Comparison of ENCODE assay signal across 26 cellular contexts in the genomic region with DNA sequence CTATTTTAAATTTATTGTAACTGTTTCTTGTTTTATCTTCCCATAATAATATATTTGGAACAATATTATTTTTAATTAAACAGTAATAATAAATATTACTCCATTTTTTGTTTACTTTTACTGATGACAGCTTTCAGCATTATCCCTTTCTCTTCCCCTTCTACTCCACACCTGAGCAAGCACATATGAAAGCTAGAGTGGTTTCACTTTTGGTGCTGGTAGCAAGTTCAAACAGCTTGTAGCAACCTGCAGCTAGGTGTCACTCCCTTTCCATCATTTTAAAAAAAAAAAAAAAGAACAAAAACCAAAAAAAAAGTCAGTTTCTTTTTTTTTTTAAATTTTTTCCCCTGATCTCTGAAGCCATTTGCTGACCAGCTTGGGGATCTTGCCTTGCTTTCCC.
A peak's percentile ranks its signal among the peaks of the same experiment; 100 is the strongest.
DNase-seq lines count a peak whose midpoint lies in the region; ATAC-seq and TF ChIP-seq lines count a peak whose summit lies in the region.
"Had no signal": no experiment of that assay in that cellular context is flagged by ENCODE, and none has a peak within 500 bp of the region (broad histone marks: within the 10 kb centered on the region; RNA-seq: fewer than 3 reads in every experiment).

No MANE protein-coding gene starts in this region.

- no peak for TF ChIP-seq CTCF in GM13977 (IDR thresholded peaks at IDR 0.05; ENCODE audit: extremely low read depth, insufficient read depth, missing control alignments)

- DNase-seq in ELR (ENCODE audit: low read depth) (peak; percentile 4), RPMI8226 (peak; percentile 33), GM13977 (ENCODE audit: low spot score) (no peak)
- DNase-seq in stimulated activated CD4-positive, alpha-beta T cell treated with anti-CD3 and anti-CD28 coated beads, Interleukin-2, amount 100 ng/mL, for 24 hours: no peak
- DNase-seq: activated CD4-positive, alpha-beta memory T cell treated with anti-CD3 and anti-CD28 coated beads, Interleukin-2, amount 10 ng/mL, durations not matched to agents 7 days and 5 days; activated CD8-positive, alpha-beta memory T cell treated with anti-CD3 and anti-CD28 coated beads, Interleukin-2, amount 50 U/mL, for 4 hours; colonic mucosa; DMS79 treated with DMSO at 0.1 percent for 48 hours; effector CD4-positive, alpha-beta T cell; GF-D8; glutamatergic neuron; IMR-90; NCI-H1092; NCI-H1930; NCI-H524; nephron progenitor cell; NK-92 treated with Interleukin-12 subunit alpha and Interleukin-12 subunit beta, amount 100 ng/mL, for 24 hours; PC-3; SIG-M5; stimulated activated CD4-positive, alpha-beta T cell treated with anti-CD3 and anti-CD28 coated beads, Interleukin-4, amount 100 ng/mL, for 24 hours had no signal

- in situ Hi-C loops in GM13977 (cut with MboI; ENCODE audit: low pct_unique_long_range_greater_than_20kb, low sequenced_read_pairs, unreplicated experiment): no loop called here

- ATAC-seq in GM19328 (IDR thresholded peaks at IDR 0.05; ENCODE audit: unreplicated experiment) (peak; percentile 74), HG02852 (IDR thresholded peaks at IDR 0.05; ENCODE audit: unreplicated experiment) (peak; percentile 56), HG03039 (IDR thresholded peaks at IDR 0.05; ENCODE audit: unreplicated experiment) (no peak), HG02678 (IDR thresholded peaks at IDR 0.05; ENCODE audit: unreplicated experiment) (no peak)
- ATAC-seq: A549, left lobe of liver, PC-3 had no signal

Comparison
In these comparisons a context has a peak if more than half of its experiments do, and no peak if none do; other contexts are left out.
1. DNase-seq: peak in ELR (single experiment) and RPMI8226 (single experiment); none in GM13977 (single experiment) and stimulated activated CD4-positive, alpha-beta T cell treated with anti-CD3 and anti-CD28 coated beads, Interleukin-2, amount 100 ng/mL, for 24 hours (0 of 2).
2. ATAC-seq: peak in GM19328 (single experiment) and HG02852 (single experiment); none in HG03039 (single experiment) and HG02678 (single experiment).